ENCODE assay signal across 1 cellular context in the genomic region with DNA sequence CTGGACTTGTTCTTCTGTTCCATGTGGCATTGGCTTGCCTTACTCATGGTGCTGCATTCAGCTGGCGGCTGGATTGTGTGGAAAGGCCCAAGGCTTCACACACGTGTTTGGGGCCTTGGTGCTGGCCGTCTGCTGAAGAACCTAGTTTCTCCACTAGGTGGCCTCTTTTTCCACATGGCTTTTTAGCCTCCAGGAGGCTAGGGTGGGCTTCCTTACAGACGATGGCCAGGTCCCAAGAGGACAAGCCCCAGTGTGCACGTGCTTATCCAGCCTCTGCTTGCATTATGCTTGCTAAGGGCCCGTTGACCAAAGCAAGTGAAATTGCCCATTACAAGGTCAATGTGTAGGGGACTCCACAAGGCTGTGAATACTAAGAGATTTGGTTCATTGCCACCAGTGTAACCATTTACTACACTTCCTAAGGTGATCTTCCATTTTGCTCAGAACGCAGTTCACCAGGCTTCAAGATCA.
TF ChIP-seq lines count a peak whose summit lies in the region.

No MANE protein-coding gene starts in this region.

TF ChIP-seq in GM12878, 131 proteins besides CTCF, POLR2A, EP300 and RAD21 (continued from another document):
- TF ChIP-seq, protein P1, sequence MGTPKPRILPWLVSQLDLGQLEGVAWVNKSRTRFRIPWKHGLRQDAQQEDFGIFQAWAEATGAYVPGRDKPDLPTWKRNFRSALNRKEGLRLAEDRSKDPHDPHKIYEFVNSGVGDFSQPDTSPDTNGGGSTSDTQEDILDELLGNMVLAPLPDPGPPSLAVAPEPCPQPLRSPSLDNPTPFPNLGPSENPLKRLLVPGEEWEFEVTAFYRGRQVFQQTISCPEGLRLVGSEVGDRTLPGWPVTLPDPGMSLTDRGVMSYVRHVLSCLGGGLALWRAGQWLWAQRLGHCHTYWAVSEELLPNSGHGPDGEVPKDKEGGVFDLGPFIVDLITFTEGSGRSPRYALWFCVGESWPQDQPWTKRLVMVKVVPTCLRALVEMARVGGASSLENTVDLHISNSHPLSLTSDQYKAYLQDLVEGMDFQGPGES (IDR thresholded peaks at IDR 0.05), result no peak
- TF ChIP-seq RBBP5 (conservative IDR thresholded peaks at IDR 0.05) (no peak), IKZF2 (IDR thresholded peaks at IDR 0.05) (no peak), PML (IDR thresholded peaks at IDR 0.05; ENCODE audit: low read length) (no peak), CBX3 (IDR thresholded peaks at IDR 0.05; ENCODE audit: borderline replicate concordance, low read depth) (no peak), USF2 (IDR thresholded peaks at IDR 0.05; ENCODE audit: borderline replicate concordance, low read depth, low read length) (no peak), YY1 (IDR thresholded peaks at IDR 0.05; ENCODE audit: low read depth, low read length) (no peak), MYC (IDR thresholded peaks at IDR 0.05; ENCODE audit: insufficient read depth, insufficient read length, insufficient replicate concordance, low read length, severe bottlenecking) (no peak), NR2C2 (IDR thresholded peaks at IDR 0.05; ENCODE audit: borderline replicate concordance, control insufficient read depth, insufficient read length, low read depth) (no peak), NRF1 (conservative IDR thresholded peaks at IDR 0.05; ENCODE audit: low read depth, low read length) (no peak), SRF (IDR thresholded peaks at IDR 0.05; ENCODE audit: low read depth in 2 of 2, low read length in 2 of 2) (no peak)
- TF ChIP-seq, protein P2, sequence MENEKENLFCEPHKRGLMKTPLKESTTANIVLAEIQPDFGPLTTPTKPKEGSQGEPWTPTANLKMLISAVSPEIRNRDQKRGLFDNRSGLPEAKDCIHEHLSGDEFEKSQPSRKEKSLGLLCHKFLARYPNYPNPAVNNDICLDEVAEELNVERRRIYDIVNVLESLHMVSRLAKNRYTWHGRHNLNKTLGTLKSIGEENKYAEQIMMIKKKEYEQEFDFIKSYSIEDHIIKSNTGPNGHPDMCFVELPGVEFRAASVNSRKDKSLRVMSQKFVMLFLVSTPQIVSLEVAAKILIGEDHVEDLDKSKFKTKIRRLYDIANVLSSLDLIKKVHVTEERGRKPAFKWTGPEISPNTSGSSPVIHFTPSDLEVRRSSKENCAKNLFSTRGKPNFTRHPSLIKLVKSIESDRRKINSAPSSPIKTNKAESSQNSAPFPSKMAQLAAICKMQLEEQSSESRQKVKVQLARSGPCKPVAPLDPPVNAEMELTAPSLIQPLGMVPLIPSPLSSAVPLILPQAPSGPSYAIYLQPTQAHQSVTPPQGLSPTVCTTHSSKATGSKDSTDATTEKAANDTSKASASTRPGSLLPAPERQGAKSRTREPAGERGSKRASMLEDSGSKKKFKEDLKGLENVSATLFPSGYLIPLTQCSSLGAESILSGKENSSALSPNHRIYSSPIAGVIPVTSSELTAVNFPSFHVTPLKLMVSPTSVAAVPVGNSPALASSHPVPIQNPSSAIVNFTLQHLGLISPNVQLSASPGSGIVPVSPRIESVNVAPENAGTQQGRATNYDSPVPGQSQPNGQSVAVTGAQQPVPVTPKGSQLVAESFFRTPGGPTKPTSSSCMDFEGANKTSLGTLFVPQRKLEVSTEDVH (IDR thresholded peaks at IDR 0.05; ENCODE audit: low read depth, partially characterized antibody), result no peak
TF ChIP-seq in GM12878: peak in this region for 0.
